Comparison of ENCODE assay signal across 2 cellular contexts in the genomic region with DNA sequence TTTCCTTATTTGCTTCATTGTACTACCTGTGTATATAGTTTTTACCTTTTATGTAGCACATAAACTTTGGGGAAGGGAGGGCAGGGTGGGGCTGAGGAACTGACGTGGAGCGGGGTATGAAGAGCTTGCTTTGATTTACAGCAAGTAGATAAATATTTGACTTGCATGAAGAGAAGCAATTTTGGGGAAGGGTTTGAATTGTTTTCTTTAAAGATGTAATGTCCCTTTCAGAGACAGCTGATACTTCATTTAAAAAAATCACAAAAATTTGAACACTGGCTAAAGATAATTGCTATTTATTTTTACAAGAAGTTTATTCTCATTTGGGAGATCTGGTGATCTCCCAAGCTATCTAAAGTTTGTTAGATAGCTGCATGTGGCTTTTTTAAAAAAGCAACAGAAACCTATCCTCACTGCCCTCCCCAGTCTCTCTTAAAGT.
TF ChIP-seq lines count a peak whose summit lies in the region.

No MANE protein-coding gene starts in this region.

TF ChIP-seq in A549, 52 proteins besides CTCF, POLR2A, EP300 and RAD21 (continued from another document):
- TF ChIP-seq REST (IDR thresholded peaks at IDR 0.05) = no peak
- TF ChIP-seq SMC3 (IDR thresholded peaks at IDR 0.05) = no peak
- no peak for TF ChIP-seq E2F6 (IDR thresholded peaks at IDR 0.05; ENCODE audit: borderline replicate concordance, low read depth)
- no peak for TF ChIP-seq ZFP36 (IDR thresholded peaks at IDR 0.05; ENCODE audit: borderline replicate concordance, partially characterized antibody)
- TF ChIP-seq MYC (IDR thresholded peaks at IDR 0.05; ENCODE audit: borderline replicate concordance, low read length) = no peak
- no peak for TF ChIP-seq JUNB (IDR thresholded peaks at IDR 0.05)

TF ChIP-seq in liver, 16 proteins besides CTCF, POLR2A, EP300 and RAD21 (continued from another document):
- TF ChIP-seq, protein P1, sequence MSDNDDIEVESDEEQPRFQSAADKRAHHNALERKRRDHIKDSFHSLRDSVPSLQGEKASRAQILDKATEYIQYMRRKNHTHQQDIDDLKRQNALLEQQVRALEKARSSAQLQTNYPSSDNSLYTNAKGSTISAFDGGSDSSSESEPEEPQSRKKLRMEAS (IDR thresholded peaks at IDR 0.05) = no peak
- no peak for TF ChIP-seq HNF4G (IDR thresholded peaks at IDR 0.05)
- TF ChIP-seq FOXA1 (IDR thresholded peaks at IDR 0.05) = no peak
- TF ChIP-seq, protein P2, sequence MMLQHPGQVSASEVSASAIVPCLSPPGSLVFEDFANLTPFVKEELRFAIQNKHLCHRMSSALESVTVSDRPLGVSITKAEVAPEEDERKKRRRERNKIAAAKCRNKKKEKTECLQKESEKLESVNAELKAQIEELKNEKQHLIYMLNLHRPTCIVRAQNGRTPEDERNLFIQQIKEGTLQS (IDR thresholded peaks at IDR 0.05) = no peak
